Comparison of ENCODE assay signal across 11 cellular contexts in the genomic region with DNA sequence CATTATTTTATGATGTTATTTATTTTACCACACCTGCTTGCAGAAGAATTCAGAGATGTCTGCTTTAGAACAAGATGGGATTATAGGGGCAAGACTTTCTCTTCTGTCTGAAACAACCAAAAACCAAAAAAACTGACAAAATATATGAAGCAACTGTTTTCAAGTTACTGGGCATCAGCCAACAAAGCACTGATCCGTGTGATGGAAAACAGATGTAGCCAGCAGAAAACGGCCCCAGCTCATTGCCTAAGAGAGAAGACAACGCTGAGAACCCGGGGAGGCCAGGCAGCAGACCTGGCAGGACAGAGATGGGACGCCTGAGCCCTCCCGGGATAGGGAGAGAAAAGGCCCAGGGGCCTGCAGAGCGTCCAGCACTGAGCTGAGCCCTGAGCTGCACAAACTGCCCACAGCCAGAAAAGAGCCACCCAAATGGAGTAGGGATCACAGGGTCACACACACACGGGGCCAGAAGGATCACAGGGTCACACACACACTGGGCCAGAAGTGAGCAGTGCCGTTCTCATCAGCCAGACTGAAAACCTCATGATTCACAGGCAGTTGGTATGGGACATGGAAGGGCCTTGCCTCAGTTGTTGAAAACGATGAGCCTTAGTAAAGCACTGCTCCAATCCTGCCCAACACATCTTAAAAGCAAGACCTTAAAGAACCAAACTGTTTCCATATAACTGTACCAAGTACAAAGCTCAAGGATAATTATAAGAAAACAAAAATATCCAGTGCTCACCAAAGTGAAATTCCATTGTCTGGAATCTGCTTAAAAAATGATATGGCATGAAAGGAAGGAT. TPM values are rescaled to one million over a fixed set of nuclear protein-coding genes. Genes with fewer than 3 reads are reported as not detected.
A peak's percentile ranks its signal among the peaks of the same experiment; 100 is the strongest.
DNase-seq lines count a peak whose midpoint lies in the region; ATAC-seq and TF ChIP-seq lines count a peak whose summit lies in the region.
"Had no signal": no experiment of that assay in that cellular context is flagged by ENCODE, and none has a peak within 500 bp of the region (broad histone marks: within the 10 kb centered on the region; RNA-seq: fewer than 3 reads in every experiment).

No MANE protein-coding gene starts in this region.

- H3K4me1 ChIP-seq in Peyer's patch: peaks cover 0 to 23% (median 0%) of the 10 kb centered on the region in 4 donors

- peaks cover 0 to 4% (median 0%) of the 10 kb centered on the region in 4 donors for H3K9me3 ChIP-seq in Peyer's patch

- TF ChIP-seq CTCF in Peyer's patch (IDR thresholded peaks at IDR 0.05) (no peak), fibroblast of the aortic adventitia (IDR thresholded peaks at IDR 0.05; ENCODE audit: insufficient read depth, low read length) (no peak), omental fat pad (IDR thresholded peaks at IDR 0.05) (no peak)

- H3K27me3 ChIP-seq in Peyer's patch: no peaks in the 10 kb centered on the region

- DNase-seq in AG20443 (ENCODE audit: low spot score) (peak; percentile 68), Peyer's patch (peak in 2 of 3 donors; percentile 38 to 45), fibroblast of the aortic adventitia (ENCODE audit: low read depth) (peak; percentile 95), omental fat pad (ENCODE audit: low spot score) (peak; percentile 21), HUDEP-2 (lab: John Stamatoyannopoulos, UW; ENCODE audit: unreplicated experiment in 76 of 76) (no peak)
- DNase-seq: DND-41; OCI-M1; stimulated activated CD4-positive, alpha-beta T cell treated with anti-CD3 and anti-CD28 coated beads, Interleukin-2, amount 100 ng/mL, for 48 hours had no signal

- no peaks in the 10 kb centered on the region for H3K36me3 ChIP-seq in Peyer's patch

- H3K27ac ChIP-seq in Peyer's patch: peak overlapping the region; percentile 42 to 84 (median 66)

- peak; percentile 21 for ATAC-seq in omental fat pad (ENCODE audit: low FRiP score)
- no peak for ATAC-seq in HG02588 (IDR thresholded peaks at IDR 0.05; ENCODE audit: unreplicated experiment)
- ATAC-seq in HG03354 (IDR thresholded peaks at IDR 0.05; ENCODE audit: poor library complexity, severe bottlenecking, unreplicated experiment): no peak
- ATAC-seq in HG03342 (IDR thresholded peaks at IDR 0.05; ENCODE audit: unreplicated experiment): no peak

- H3K4me3 ChIP-seq in Peyer's patch (no peak overlapping the region), fibroblast of the aortic adventitia (ENCODE audit: low read depth, low read length) (no peak overlapping the region)

- no peak for TF ChIP-seq POLR2A in Peyer's patch (IDR thresholded peaks at IDR 0.05)

RNA-seq across cellular contexts. Expression of a gene that starts 12.1 kb away (rescaled TPM):
- total RNA-seq in Peyer's patch (100 to 1,000 TPM in 1 of 4 donors, 10 to 100 TPM in 2, 1 to 10 TPM in 1; 7.5 to 148 (median 21.0) TPM), fibroblast of the aortic adventitia (ENCODE audit: low replicate concordance) (55.5 and 137 TPM in 2 replicates), omental fat pad (100 to 1,000 TPM in 2 of 4 donors, 10 to 100 TPM in 2; 81.2 to 228 (median 112) TPM)

Comparison
In these comparisons a context has a peak if more than half of its experiments do, and no peak if none do; other contexts are left out.
1. DNase-seq: peak in AG20443 (single experiment), Peyer's patch (2 of 3), fibroblast of the aortic adventitia (single experiment) and omental fat pad (single experiment); none in HUDEP-2 (0 of 76).